8 cellular contexts compared by ENCODE assay signal in the genomic region with DNA sequence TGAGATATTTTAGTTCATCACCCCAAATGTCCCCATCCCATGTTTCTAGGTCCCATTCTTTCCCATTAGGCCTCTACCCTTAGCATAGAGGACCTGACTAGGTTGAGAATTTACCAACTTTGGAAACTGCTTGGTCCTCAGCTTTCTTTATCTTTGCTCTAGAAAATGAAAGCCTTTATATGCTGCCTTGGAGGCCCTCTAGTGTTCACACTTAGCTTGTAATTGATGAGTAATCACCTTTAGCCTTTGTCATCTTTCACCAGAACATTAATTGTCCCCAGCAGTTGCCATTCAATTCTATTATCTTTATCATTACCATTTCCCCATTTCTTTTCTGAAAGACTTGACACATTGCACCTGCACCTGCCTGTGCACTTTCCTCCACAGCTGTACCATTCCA.
DNase-seq lines count a peak whose midpoint lies in the region; ATAC-seq, FAIRE-seq and TF ChIP-seq lines count a peak whose summit lies in the region.
"Had no signal": no experiment of that assay in that cellular context is flagged by ENCODE, and none has a peak within 500 bp of the region (broad histone marks: within the 10 kb centered on the region; RNA-seq: fewer than 3 reads in every experiment).

No MANE protein-coding gene starts in this region.

- TF ChIP-seq CTCF in IMR-90 (conservative IDR thresholded peaks at IDR 0.05; ENCODE audit: low read depth, low read length) = peak; percentile 43
- TF ChIP-seq CTCF in pancreas (IDR thresholded peaks at IDR 0.05) = peak in 3 of 4 donors; percentile 19 to 43 (median 32)

- no peak overlapping the region for H3K14ac ChIP-seq in IMR-90 (replicated peaks; ENCODE audit: low read depth, low read length)

- in situ Hi-C loops in IMR-90 (cut with MboI; ENCODE audit: low sequenced_read_pairs) = no loop called here

- no peak overlapping the region for H2AFZ ChIP-seq in IMR-90 (replicated peaks; ENCODE audit: low read length, poor library complexity)

- no peaks in the 10 kb centered on the region for H4K20me1 ChIP-seq in IMR-90 (ENCODE audit: insufficient read depth, low read length)

- H3K4ac ChIP-seq in IMR-90 (ENCODE audit: low read depth, low read length) = no peak overlapping the region

- no peak for FAIRE-seq in pancreas (lab: Jason Lieb, UNC)

- peak; percentile 72 for ATAC-seq in GM18907 (IDR thresholded peaks at IDR 0.05; ENCODE audit: unreplicated experiment)
- no peak for ATAC-seq in IMR-90 (ENCODE audit: low read depth)
- peak; percentile 77 to 88 (median 80) for ATAC-seq in pancreas
- no peak for ATAC-seq in HG03460 (IDR thresholded peaks at IDR 0.05; ENCODE audit: unreplicated experiment)

- H2AK9ac ChIP-seq in IMR-90 (replicated peaks; ENCODE audit: low read depth, low read length, poor library complexity) = no peak overlapping the region

- H3K23ac ChIP-seq in IMR-90 (ENCODE audit: low read depth, low read length) = no peak overlapping the region

- CTCF ChIA-PET in IMR-90 (lab: Yijun Ruan, JAX) = interaction anchor here (0.7 to 1.6 kb wide), 6 partner anchors 18 to 583 kb away, joined by 3 to 6 read pairs (median 4); no protein-coding TSS in a partner anchor

- no peak overlapping the region for H3K9ac ChIP-seq in IMR-90 (ENCODE audit: low read depth, low read length)

- no TSS peak for BruUV-seq in IMR-90 (replicated peaks; lab: Mats Ljungman, UMichigan)

- no peak overlapping the region for H2BK5ac ChIP-seq in IMR-90 (ENCODE audit: low read depth, low read length, poor library complexity, severe bottlenecking)

- H3K56ac ChIP-seq in IMR-90 (ENCODE audit: extremely low read depth, insufficient read depth, low read length) = no peak overlapping the region

- H2AK5ac ChIP-seq in IMR-90 (ENCODE audit: low read depth, low read length) = no peak overlapping the region

- no peak for TF ChIP-seq POLR2A in IMR-90 (IDR thresholded peaks at IDR 0.05; ENCODE audit: low read depth, low read length)

- DNase-seq in IMR-90 (peak; percentile 19), cerebellum (ENCODE audit: low spot score) (peak; percentile 4), pancreas (peak in 2 of 6 donors; percentile 5 to 24), T-helper 9 cell (no peak), UCSD-AML1 (lab: John Stamatoyannopoulos, UW; ENCODE audit: unreplicated experiment) (no peak)
- DNase-seq: activated B cell treated with CpG ODN at 0.5 μM for 24 hours had no signal

- H2BK20ac ChIP-seq in IMR-90 (ENCODE audit: low read depth, low read length) = peak overlapping the region; percentile 47; the same call in 1 of the 2 replicates

- H3K27me3 ChIP-seq in IMR-90 (ENCODE audit: control insufficient read depth, insufficient read depth, low read length) (no peaks in the 10 kb centered on the region), pancreas (no peaks in the 10 kb centered on the region)

- H3K4me1 ChIP-seq in IMR-90 (ENCODE audit: control insufficient read depth, insufficient read depth, low read length) (peaks cover 2% of the 10 kb centered on the region; the same call in 1 of the 2 replicates), pancreas (no peaks in the 10 kb centered on the region)

- no peaks in the 10 kb centered on the region for H3K9me1 ChIP-seq in IMR-90 (ENCODE audit: insufficient read depth, low read length)

- H3K27ac ChIP-seq in IMR-90 (ENCODE audit: insufficient read depth, low read length) (no peak overlapping the region), pancreas (no peak overlapping the region)

- H4K5ac ChIP-seq in IMR-90 (ENCODE audit: low read depth, low read length) = no peak overlapping the region

- H3K4me2 ChIP-seq in IMR-90 (ENCODE audit: low read depth, low read length) = no peak overlapping the region

- H3K18ac ChIP-seq in IMR-90 (ENCODE audit: low read depth, low read length) = no peak overlapping the region; the same call in 1 of the 2 replicates

- no peaks in the 10 kb centered on the region for H3K79me1 ChIP-seq in IMR-90 (ENCODE audit: low read depth in 1 of 2, low read length in 2 of 2)

- peak; percentile 54 for TF ChIP-seq RAD21 in IMR-90 (IDR thresholded peaks at IDR 0.05; ENCODE audit: low read length)

- dilution Hi-C loops in IMR-90 (cut with HindIII; ENCODE audit: low sequenced_read_pairs, unreplicated experiment) = no loop called here

- intact Hi-C loops in IMR-90 (cut with micrococcal nuclease) = loop anchor here (5.0 kb wide), 1 partner anchor 589 kb away; a partner anchor contains a TSS
- intact Hi-C loops in pancreas (cut with DNase I) = no loop called here

- POLR2A ChIA-PET in IMR-90 (lab: Charles Lee; ENCODE audit: unreplicated experiment) = no interaction called here

- H2BK120ac ChIP-seq in IMR-90 (ENCODE audit: low read depth, low read length) = no peak overlapping the region

- no peak overlapping the region for H2BK15ac ChIP-seq in IMR-90 (ENCODE audit: low read depth, low read length)

- no peak overlapping the region for H4K91ac ChIP-seq in IMR-90 (ENCODE audit: insufficient read depth, low read depth, low read length)

- H3K36me3 ChIP-seq in IMR-90 (ENCODE audit: control insufficient read depth, insufficient read depth, low read length) (no peaks in the 10 kb centered on the region), pancreas (no peaks in the 10 kb centered on the region)

- H3K4me3 ChIP-seq in IMR-90 (ENCODE audit: insufficient read depth, low read depth, low read length) = no peak overlapping the region
- H3K4me3 ChIP-seq in pancreas = no peak overlapping the region

- no peak overlapping the region for H4K8ac ChIP-seq in IMR-90 (ENCODE audit: low read depth in 2 of 2, low read length in 2 of 2)

- H3K9me3 ChIP-seq in IMR-90 (ENCODE audit: control insufficient read depth, insufficient read depth, low read length) (no peaks in the 10 kb centered on the region), pancreas (no peaks in the 10 kb centered on the region)

TF ChIP-seq in IMR-90, 13 proteins besides CTCF, POLR2A, EP300 and RAD21:
- TF ChIP-seq CEBPB (IDR thresholded peaks at IDR 0.05; ENCODE audit: low read depth, low read length) (no peak), SMC3 (IDR thresholded peaks at IDR 0.05; ENCODE audit: low read depth, low read length) (peak; percentile 46)
TF ChIP-seq in IMR-90: peak in this region for 1.

Comparison
In these comparisons a context has a peak if more than half of its experiments do, and no peak if none do; other contexts are left out.
1. ATAC-seq: peak in GM18907 (single experiment) and pancreas (4 of 4); none in IMR-90 (single experiment) and HG03460 (single experiment).
2. DNase-seq: peak in IMR-90 (single experiment) and cerebellum (single experiment); none in T-helper 9 cell (single experiment) and UCSD-AML1 (single experiment).